Comparison of ENCODE assay signal across 14 cellular contexts in genomic region chr12:3869448-3869847, GRCh38. TPM values are rescaled to one million over a fixed set of nuclear protein-coding genes. Genes with fewer than 3 reads are reported as not detected.
DNase-seq lines count a peak whose midpoint lies in the region; ATAC-seq, FAIRE-seq and TF ChIP-seq lines count a peak whose summit lies in the region.
"Had no signal": no experiment of that assay in that cellular context is flagged by ENCODE, and none has a peak within 500 bp of the region (broad histone marks: within the 10 kb centered on the region; RNA-seq: fewer than 3 reads in every experiment).

No MANE protein-coding gene starts in this region.

- 65% methylated on average over 1 of the region's 1 CpG for WGBS in prostate gland
- WGBS in HepG2 (ENCODE audit: low lambda C conversion rate) = 94% methylated on average over 1 of the region's 1 CpG

- H3K27me3 ChIP-seq in MM.1S (replicated peaks; ENCODE audit: insufficient read depth, low read length) = no peaks in the 10 kb centered on the region
- H3K27me3 ChIP-seq in prostate gland (replicated peaks; ENCODE audit: insufficient read depth) = no peaks in the 10 kb centered on the region
- no peaks in the 10 kb centered on the region; a peak in 1 of 5 replicates for H3K27me3 ChIP-seq in HepG2 (ENCODE audit: control insufficient read depth in 1 of 2, insufficient read depth in 2 of 2, low read length in 2 of 2)
- no peaks in the 10 kb centered on the region for H3K27me3 ChIP-seq in tibial artery
- H3K27me3 ChIP-seq: brain microvascular endothelial cell, SJCRH30 had no signal

- no peak for TF ChIP-seq CTCF in MM.1S (IDR thresholded peaks at IDR 0.05; ENCODE audit: low read length)
- no peak for TF ChIP-seq CTCF in prostate gland (IDR thresholded peaks at IDR 0.05)
- TF ChIP-seq CTCF in HepG2 (CRISPR knock-in tag; IDR thresholded peaks at IDR 0.05) = no peak
- TF ChIP-seq CTCF in tibial artery (IDR thresholded peaks at IDR 0.05) = no peak

- DNase-seq in activated CD4-positive, alpha-beta T cell treated with anti-CD3 and anti-CD28 coated beads, Interleukin-2, amount 10 ng/mL, durations not matched to agents 24 days and 14 days = peak; percentile 59
- no peak for DNase-seq in activated CD4-positive, alpha-beta T cell treated with anti-CD3 and anti-CD28 coated beads for 1 hour
- DNase-seq in MM.1S = no peak
- no peak for DNase-seq in activated naive CD8-positive, alpha-beta T cell treated with anti-CD3 and anti-CD28 coated beads, Interleukin-2, amount 50 U/mL, for 24 hours
- peak; percentile 43 for DNase-seq in prostate gland (ENCODE audit: low spot score)
- DNase-seq in HepG2 (ENCODE audit: low spot score) = no peak
- DNase-seq in NCI-H146 (lab: John Stamatoyannopoulos, UW) = no peak
- no peak for DNase-seq in tibial artery
- DNase-seq: brain microvascular endothelial cell, Calu3, SJCRH30, WERI-Rb-1 had no signal

- peaks cover 7% of the 10 kb centered on the region for H3K4me1 ChIP-seq in MM.1S (ENCODE audit: low read length)
- H3K4me1 ChIP-seq in prostate gland (replicated peaks) = peaks cover 3% of the 10 kb centered on the region
- peaks cover 32% of the 10 kb centered on the region for H3K4me1 ChIP-seq in HepG2 (ENCODE audit: insufficient read depth, low read length)
- peaks cover 0 to 18% (median 10%) of the 10 kb centered on the region in 4 donors for H3K4me1 ChIP-seq in tibial artery
- H3K4me1 ChIP-seq: A549 had no signal

- H3K4me2 ChIP-seq in MM.1S (ENCODE audit: low read depth, low read length) = peak overlapping the region; percentile 31; the same call in 1 of the 2 replicates
- H3K4me2 ChIP-seq in HepG2 (ENCODE audit: low read depth, low read length) = no peak overlapping the region
- H3K4me2 ChIP-seq: A549 had no signal

- 0 out of 2 replicates have a peak, but pooled peaks cover 13% of the 10 kb centered on the region for H3K79me2 ChIP-seq in MM.1S (ENCODE audit: low read length)
- peaks cover 23% of the 10 kb centered on the region for H3K79me2 ChIP-seq in HepG2 (ENCODE audit: insufficient read depth, low read length)

- H3K4me3 ChIP-seq in MM.1S (ENCODE audit: low read length) (no peak overlapping the region), prostate gland (no peak overlapping the region), HepG2 (replicated peaks in 1 of 3; ENCODE audit: insufficient read depth in 1 of 3, low read depth in 2 of 3, low read length in 3 of 3) (no peak overlapping the region), tibial artery (no peak overlapping the region)
- H3K4me3 ChIP-seq: A549, SJCRH30 had no signal

- no peaks in the 10 kb centered on the region for H3F3A ChIP-seq in MM.1S (ENCODE audit: insufficient read depth, low read length)

- POLR2A ChIA-PET in HepG2 (lab: Yijun Ruan, JAX) = no interaction called here

- H4K20me1 ChIP-seq in MM.1S (ENCODE audit: insufficient read depth, low read length) (0 out of 2 replicates have a peak, but pooled peaks cover 3% of the 10 kb centered on the region), HepG2 (ENCODE audit: insufficient read depth, low read length) (no peaks in the 10 kb centered on the region)

- in situ Hi-C loops in HepG2 (cut with HindIII; ENCODE audit: extremely low pct_ligation_motif_present, low pct_unique_long_range_greater_than_20kb) = no loop called here

- H3K9me2 ChIP-seq in MM.1S (replicated peaks; ENCODE audit: insufficient read depth, low read length) = no peaks in the 10 kb centered on the region

- H3K36me3 Mint-ChIP-seq in activated CD4-positive, alpha-beta T cell treated with anti-CD3 and anti-CD28 coated beads, Interleukin-2, amount 10 ng/mL, durations not matched to agents 24 days and 14 days (ENCODE audit: low read depth) = peaks cover 40% of the 10 kb centered on the region
- peaks cover 36% of the 10 kb centered on the region for H3K36me3 Mint-ChIP-seq in activated naive CD8-positive, alpha-beta T cell treated with anti-CD3 and anti-CD28 coated beads, Interleukin-2, amount 50 U/mL, for 24 hours (ENCODE audit: low read depth)

- H3K27ac ChIP-seq in MM.1S (ENCODE audit: low read length) (no peak overlapping the region), prostate gland (peak overlapping the region in 1 of 2 donors; percentile 57), HepG2 (ENCODE audit: extremely low read length, insufficient read depth, low read length) (no peak overlapping the region), tibial artery (no peak overlapping the region)
- H3K27ac ChIP-seq: A549, brain microvascular endothelial cell, SJCRH30, WERI-Rb-1 had no signal

- H3K36me3 ChIP-seq in MM.1S (replicated peaks; ENCODE audit: insufficient read depth, low read length) (no peaks in the 10 kb centered on the region), prostate gland (no peaks in the 10 kb centered on the region), HepG2 (replicated peaks in 1 of 2; ENCODE audit: control insufficient read depth in 1 of 2, insufficient read depth in 2 of 2, low read length in 2 of 2) (no peaks in the 10 kb centered on the region), tibial artery (no peaks in the 10 kb centered on the region)
- H3K36me3 ChIP-seq: brain microvascular endothelial cell, SJCRH30, WERI-Rb-1 had no signal

- H3K27ac Mint-ChIP-seq in activated CD4-positive, alpha-beta T cell treated with anti-CD3 and anti-CD28 coated beads, Interleukin-2, amount 10 ng/mL, durations not matched to agents 24 days and 14 days = peak overlapping the region; percentile 78
- H3K27ac Mint-ChIP-seq in activated naive CD8-positive, alpha-beta T cell treated with anti-CD3 and anti-CD28 coated beads, Interleukin-2, amount 50 U/mL, for 24 hours = peak overlapping the region; percentile 87

- CTCF ChIA-PET in HepG2 (lab: Yijun Ruan, JAX; ENCODE audit: low intra/inter-chr PET ratio, low total read pairs) = no interaction called here

- FAIRE-seq in HepG2 (lab: Jason Lieb, UNC) = no peak
- FAIRE-seq: A549 had no signal

- TF ChIP-seq POLR2A in prostate gland (IDR thresholded peaks at IDR 0.05) (no peak), HepG2 (IDR thresholded peaks at IDR 0.05; ENCODE audit: insufficient read depth in 1 of 2, low read depth in 2 of 2, low read length in 2 of 2) (no peak)

- peaks cover 30% of the 10 kb centered on the region for H3K9me3 Mint-ChIP-seq in activated CD4-positive, alpha-beta T cell treated with anti-CD3 and anti-CD28 coated beads, Interleukin-2, amount 10 ng/mL, durations not matched to agents 24 days and 14 days
- H3K9me3 Mint-ChIP-seq in activated naive CD8-positive, alpha-beta T cell treated with anti-CD3 and anti-CD28 coated beads, Interleukin-2, amount 50 U/mL, for 24 hours = peaks cover 19% of the 10 kb centered on the region

- H3K27me3 Mint-ChIP-seq in activated CD4-positive, alpha-beta T cell treated with anti-CD3 and anti-CD28 coated beads, Interleukin-2, amount 10 ng/mL, durations not matched to agents 24 days and 14 days = no peaks in the 10 kb centered on the region
- H3K27me3 Mint-ChIP-seq in activated naive CD8-positive, alpha-beta T cell treated with anti-CD3 and anti-CD28 coated beads, Interleukin-2, amount 50 U/mL, for 24 hours = no peaks in the 10 kb centered on the region

- H3K9ac ChIP-seq in MM.1S (ENCODE audit: low read length) (no peak overlapping the region), HepG2 (ENCODE audit: insufficient read depth, low read depth, low read length) (no peak overlapping the region)

- intact Hi-C loops in activated CD4-positive, alpha-beta T cell treated with anti-CD3 and anti-CD28 coated beads, Interleukin-2, amount 10 ng/mL, durations not matched to agents 24 days and 14 days (cut with micrococcal nuclease) = no loop called here
- intact Hi-C loops in prostate gland (cut with DNase I) (no loop called here), HepG2 (cut with micrococcal nuclease; ENCODE audit: unreplicated experiment) (no loop called here), tibial artery (cut with DNase I; ENCODE audit: low total_unique reads) (no loop called here)

- H3K9me3 ChIP-seq in MM.1S (replicated peaks; ENCODE audit: insufficient read depth, low read length) = no peaks in the 10 kb centered on the region
- no peaks in the 10 kb centered on the region for H3K9me3 ChIP-seq in prostate gland
- H3K9me3 ChIP-seq in HepG2 (ENCODE audit: low read length) = no peaks in the 10 kb centered on the region
- H3K9me3 ChIP-seq in tibial artery = peaks cover 0 to 3% (median 0%) of the 10 kb centered on the region in 3 donors

- peaks cover 52% of the 10 kb centered on the region for H3K4me1 Mint-ChIP-seq in activated CD4-positive, alpha-beta T cell treated with anti-CD3 and anti-CD28 coated beads, Interleukin-2, amount 10 ng/mL, durations not matched to agents 24 days and 14 days
- H3K4me1 Mint-ChIP-seq in activated naive CD8-positive, alpha-beta T cell treated with anti-CD3 and anti-CD28 coated beads, Interleukin-2, amount 50 U/mL, for 24 hours = peaks cover 58% of the 10 kb centered on the region

- no peak for ATAC-seq in activated naive CD8-positive, alpha-beta T cell treated with anti-CD3 and anti-CD28 coated beads, Interleukin-2, amount 50 U/mL, for 24 hours
- ATAC-seq in HepG2 = no peak
- ATAC-seq: A549, sciatic nerve had no signal

- no TSS peak for BruUV-seq in HepG2 (replicated peaks; lab: Mats Ljungman, UMichigan)

- TF ChIP-seq EP300 in HepG2 (IDR thresholded peaks at IDR 0.05; ENCODE audit: low read depth in 2 of 2, low read length in 2 of 2) (no peak), HepG2 (CRISPR knock-in tag; IDR thresholded peaks at IDR 0.05; ENCODE audit: borderline replicate concordance) (no peak)

- TF ChIP-seq RAD21 in HepG2 (CRISPR knock-in tag; IDR thresholded peaks at IDR 0.05) = no peak

- H2AFZ ChIP-seq in MM.1S (ENCODE audit: low read length) (no peak overlapping the region), HepG2 (ENCODE audit: low read length) (no peak overlapping the region)

- H3K4me3 Mint-ChIP-seq in activated CD4-positive, alpha-beta T cell treated with anti-CD3 and anti-CD28 coated beads, Interleukin-2, amount 10 ng/mL, durations not matched to agents 24 days and 14 days = peak overlapping the region; percentile 92
- peak overlapping the region; percentile 96 for H3K4me3 Mint-ChIP-seq in activated naive CD8-positive, alpha-beta T cell treated with anti-CD3 and anti-CD28 coated beads, Interleukin-2, amount 50 U/mL, for 24 hours

RNA-seq across cellular contexts. Expression of gene PARP11, which starts 3.8 kb away (rescaled TPM):
- 11.4 and 14.8 TPM in 2 replicates for total RNA-seq in activated CD4-positive, alpha-beta T cell treated with anti-CD3 and anti-CD28 coated beads, Interleukin-2, amount 10 ng/mL, durations not matched to agents 24 days and 14 days
- 10 to 100 TPM; 19.6 to 26.8 TPM for total RNA-seq in prostate gland
- 7.6 and 11.5 TPM in 2 replicates for total RNA-seq in HepG2 (2016; rRNA removed; fragmentation: Illumina TruSeq; extraction: Trizol)
- total RNA-seq in HepG2 (2016; cell fraction: cytosol; rRNA removed; fragmentation: Illumina TruSeq; extraction: Trizol; ENCODE audit: low read depth) = 6.5 and 6.9 TPM in 2 replicates
- 7.2 and 11.1 TPM in 2 replicates for total RNA-seq in HepG2 (2016; cell fraction: insoluble cytoplasmic fraction; rRNA removed; fragmentation: Illumina TruSeq; extraction: Trizol)
- 6.3 and 8.2 TPM in 2 replicates for total RNA-seq in HepG2 (2016; cell fraction: membrane; rRNA removed; fragmentation: Illumina TruSeq; extraction: Trizol)
- total RNA-seq in HepG2 (2016; cell fraction: nucleus; rRNA removed; fragmentation: Illumina TruSeq; extraction: Trizol) = 10.1 and 10.5 TPM in 2 replicates
- 4.0 and 4.2 TPM in 2 replicates for polyA plus RNA-seq in HepG2 (2011; rRNA removed)
- polyA plus RNA-seq in HepG2 (2011; cell fraction: cytosol; rRNA removed) = 2.2 and 3.4 TPM in 2 replicates
- 2.5 and 2.9 TPM in 2 replicates for polyA plus RNA-seq in HepG2 (2011; cell fraction: nucleus; rRNA removed)
- polyA plus RNA-seq in HepG2 (2012) = 3.1 and 4.5 TPM in 2 replicates
- 1.3 and 2.1 TPM in 2 replicates for polyA plus RNA-seq in HepG2 (2016; cell fraction: cytosol; fragmentation: Illumina TruSeq; extraction: Trizol; ENCODE audit: low read depth)
- polyA plus RNA-seq in HepG2 (2016; cell fraction: insoluble cytoplasmic fraction; fragmentation: Illumina TruSeq; extraction: Trizol; ENCODE audit: low read depth) = 6.2 and 7.9 TPM in 2 replicates
- 2.5 and 2.9 TPM in 2 replicates for polyA plus RNA-seq in HepG2 (2016; cell fraction: membrane; fragmentation: Illumina TruSeq; extraction: Trizol; ENCODE audit: low read depth)
- polyA plus RNA-seq in HepG2 (2016; cell fraction: nucleus; fragmentation: Illumina TruSeq; extraction: Trizol; ENCODE audit: insufficient read depth, low read depth) = 4.5 and 5.9 TPM in 2 replicates
- 4.3 TPM in 1 of 2 replicates, not detected in the other for polyA minus RNA-seq in HepG2 (2011; rRNA and poly(A)+ RNA removed; ENCODE audit: low replicate concordance)
- 2.3 and 5.7 TPM in 2 replicates for polyA minus RNA-seq in HepG2 (2011; cell fraction: cytosol; rRNA and poly(A)+ RNA removed)
- polyA minus RNA-seq in HepG2 (2011; cell fraction: nucleus; rRNA and poly(A)+ RNA removed) = 13.3 and 18.6 TPM in 2 replicates

Comparison
In these comparisons a context has a peak if more than half of its experiments do, and no peak if none do; other contexts are left out.
1. DNase-seq: peak in activated CD4-positive, alpha-beta T cell treated with anti-CD3 and anti-CD28 coated beads, Interleukin-2, amount 10 ng/mL, durations not matched to agents 24 days and 14 days (single experiment) and prostate gland (single experiment); none in activated CD4-positive, alpha-beta T cell treated with anti-CD3 and anti-CD28 coated beads for 1 hour (single experiment), MM.1S (single experiment), activated naive CD8-positive, alpha-beta T cell treated with anti-CD3 and anti-CD28 coated beads, Interleukin-2, amount 50 U/mL, for 24 hours (single experiment), HepG2 (single experiment), NCI-H146 (single experiment) and tibial artery (0 of 2).